In genomic region chr17:7352910-7353635, GRCh38 we compare ENCODE assay signal across 8 cellular contexts. TPM values are rescaled to one million over a fixed set of nuclear protein-coding genes. Genes with fewer than 3 reads are reported as not detected.
DNase-seq lines count a peak whose midpoint lies in the region; ATAC-seq and TF ChIP-seq lines count a peak whose summit lies in the region.

No MANE protein-coding gene starts in this region.

- peaks cover 43% of the 10 kb centered on the region for H3K4me1 Mint-ChIP-seq in activated naive CD4-positive, alpha-beta T cell treated with anti-CD3 and anti-CD28 coated beads for 36 hours (ENCODE audit: low read depth)
- H3K4me1 Mint-ChIP-seq in brain: peaks cover 63% of the 10 kb centered on the region

- H3K36me3 Mint-ChIP-seq in activated naive CD4-positive, alpha-beta T cell treated with anti-CD3 and anti-CD28 coated beads for 36 hours (ENCODE audit: low read depth): peaks cover 14% of the 10 kb centered on the region
- H3K36me3 Mint-ChIP-seq in brain: no peaks in the 10 kb centered on the region

- DNase-seq in activated naive CD4-positive, alpha-beta T cell treated with anti-CD3 and anti-CD28 coated beads for 36 hours: no peak
- no peak for DNase-seq in activated naive CD4-positive, alpha-beta T cell treated with Interleukin-2 at 50 U/mL for 16 hours
- DNase-seq in mucosa of descending colon (peak in 2 of 3 donors; percentile 19 to 64), upper lobe of left lung (peak in 1 of 2 donors; percentile 76), cerebellar nuclear complex (lab: John Stamatoyannopoulos, UW) (no peak), germinal center (ENCODE audit: low spot score) (no peak)

- TF ChIP-seq CTCF in brain (conservative IDR thresholded peaks at IDR 0.05): no peak
- no peak for TF ChIP-seq CTCF in mucosa of descending colon (IDR thresholded peaks at IDR 0.05)
- TF ChIP-seq CTCF in upper lobe of left lung (IDR thresholded peaks at IDR 0.05): no peak

- H3K4me1 ChIP-seq in mucosa of descending colon (ENCODE audit: low read depth) (peaks cover 28% of the 10 kb centered on the region), upper lobe of left lung (peaks cover 36 to 60% (median 46%) of the 10 kb centered on the region in 4 donors)

- peak overlapping the region; percentile 62 for H3K4me3 Mint-ChIP-seq in activated naive CD4-positive, alpha-beta T cell treated with anti-CD3 and anti-CD28 coated beads for 36 hours
- peak overlapping the region; percentile 92 to 93 (median 92) for H3K4me3 Mint-ChIP-seq in brain

- no peak overlapping the region for H3K4me3 ChIP-seq in mucosa of descending colon
- H3K4me3 ChIP-seq in upper lobe of left lung: peak overlapping the region in 3 of 4 donors; percentile 65 to 88 (median 69)

- intact Hi-C loops in activated naive CD4-positive, alpha-beta T cell treated with anti-CD3 and anti-CD28 coated beads for 36 hours (cut with micrococcal nuclease): loop anchor here (5.0 kb wide), 1 partner anchor 49 kb away; the partner anchor contains the start of gene TMEM256
- intact Hi-C loops in mucosa of descending colon (cut with DNase I, micrococcal nuclease): no loop called here

- H3K36me3 ChIP-seq in mucosa of descending colon (ENCODE audit: low read depth): peaks cover 2% of the 10 kb centered on the region
- H3K36me3 ChIP-seq in upper lobe of left lung: no peaks in the 10 kb centered on the region

- H3K27ac ChIP-seq in upper lobe of left lung: peak overlapping the region in 3 of 4 donors; percentile 95 to 99 (median 95)

- no peak for TF ChIP-seq EP300 in upper lobe of left lung (IDR thresholded peaks at IDR 0.05)

- no peak for TF ChIP-seq POLR2A in upper lobe of left lung (IDR thresholded peaks at IDR 0.05)

- 92 to 96% methylated on average over 14 to 37 of the region's 37 CpGs for WGBS in upper lobe of left lung, 2 donors

- no peaks in the 10 kb centered on the region for H3K9me3 ChIP-seq in mucosa of descending colon
- H3K9me3 ChIP-seq in upper lobe of left lung: no peaks in the 10 kb centered on the region

- ATAC-seq in mucosa of descending colon (no peak), upper lobe of left lung (ENCODE audit: low FRiP score in 2 of 2) (no peak), HG03108 (IDR thresholded peaks at IDR 0.05; ENCODE audit: unreplicated experiment) (no peak)

- H3K27me3 ChIP-seq in upper lobe of left lung: no peaks in the 10 kb centered on the region

- CTCF ChIA-PET in activated naive CD4-positive, alpha-beta T cell treated with anti-CD3 and anti-CD28 coated beads for 36 hours (lab: Charles Lee): interaction anchor here (0.8 to 4.4 kb wide), 6 partner anchors 8 to 236 kb away, joined by 3 to 34 read pairs (median 4); partner anchors contain the start of genes ACAP1, SENP3 and TMEM102

- H3K27ac Mint-ChIP-seq in activated naive CD4-positive, alpha-beta T cell treated with anti-CD3 and anti-CD28 coated beads for 36 hours: peak overlapping the region; percentile 51
- H3K27ac Mint-ChIP-seq in brain: peak overlapping the region; percentile 95 to 98 (median 95)

- H3K27me3 Mint-ChIP-seq in activated naive CD4-positive, alpha-beta T cell treated with anti-CD3 and anti-CD28 coated beads for 36 hours (ENCODE audit: low read depth): no peaks in the 10 kb centered on the region
- H3K27me3 Mint-ChIP-seq in brain: peaks cover 4% of the 10 kb centered on the region

- no peaks in the 10 kb centered on the region for H3K9me3 Mint-ChIP-seq in activated naive CD4-positive, alpha-beta T cell treated with anti-CD3 and anti-CD28 coated beads for 36 hours
- H3K9me3 Mint-ChIP-seq in brain: peaks cover 0 to 5% (median 0%) of the 10 kb centered on the region in 5 experiments

RNA-seq across cellular contexts. Expression of gene KCTD11, which starts 1.1 kb away (rescaled TPM):
- total RNA-seq in activated naive CD4-positive, alpha-beta T cell treated with anti-CD3 and anti-CD28 coated beads for 36 hours: under 1 TPM; 0.41 to 0.47 TPM
- polyA plus RNA-seq in brain (ENCODE audit: insufficient read depth, low read depth, low replicate concordance): 4.6 TPM
- total RNA-seq in mucosa of descending colon (10 to 100 TPM in 1 of 3 donors, 1 to 10 TPM in 2; 8.2 to 10.3 (median 8.5) TPM), upper lobe of left lung (10 to 100 TPM in 3 of 6 donors, 1 to 10 TPM in 3; 5.2 to 13.8 (median 10.5) TPM)

RNA-seq across cellular contexts. Expression of gene TMEM95, which starts 1.9 kb away (rescaled TPM):
- not detected for total RNA-seq in activated naive CD4-positive, alpha-beta T cell treated with anti-CD3 and anti-CD28 coated beads for 36 hours
- not detected for polyA plus RNA-seq in brain (ENCODE audit: insufficient read depth, low read depth, low replicate concordance)
- total RNA-seq in mucosa of descending colon: under 1 TPM in 1 of 3 donors, not detected in 2; 0.26 TPM
- total RNA-seq in upper lobe of left lung: 1 to 10 TPM in 1 of 6 donors, not detected in 5; 1.0 TPM

RNA-seq across cellular contexts. Expression of gene ACAP1, which starts 16.7 kb away (rescaled TPM):
- 100 to 1,000 TPM; 309 to 320 TPM for total RNA-seq in activated naive CD4-positive, alpha-beta T cell treated with anti-CD3 and anti-CD28 coated beads for 36 hours
- 1.7 TPM for polyA plus RNA-seq in brain (ENCODE audit: insufficient read depth, low read depth, low replicate concordance)
- total RNA-seq in mucosa of descending colon (10 to 100 TPM in 2 of 3 donors, 1 to 10 TPM in 1; 9.2 to 16.5 (median 11.2) TPM), upper lobe of left lung (100 to 1,000 TPM in 1 of 6 donors, 10 to 100 TPM in 4, 1 to 10 TPM in 1; 8.5 to 114 (median 22.8) TPM)

RNA-seq across cellular contexts. Expression of gene NEURL4, which starts 23.9 kb away (rescaled TPM):
- 10 to 100 TPM; 21.9 to 22.5 TPM for total RNA-seq in activated naive CD4-positive, alpha-beta T cell treated with anti-CD3 and anti-CD28 coated beads for 36 hours
- 25.3 TPM for polyA plus RNA-seq in brain (ENCODE audit: insufficient read depth, low read depth, low replicate concordance)
- total RNA-seq in mucosa of descending colon: 10 to 100 TPM; 39.0 to 59.1 (median 44.9) TPM
- total RNA-seq in upper lobe of left lung: 10 to 100 TPM; 14.2 to 77.5 (median 37.5) TPM

RNA-seq across cellular contexts. Expression of gene TNK1, which starts 27.8 kb away (rescaled TPM):
- total RNA-seq in activated naive CD4-positive, alpha-beta T cell treated with anti-CD3 and anti-CD28 coated beads for 36 hours: 1 to 10 TPM; 4.0 to 4.8 TPM
- polyA plus RNA-seq in brain (ENCODE audit: insufficient read depth, low read depth, low replicate concordance): 0.95 TPM
- 10 to 100 TPM; 16.4 to 29.5 (median 20.7) TPM for total RNA-seq in mucosa of descending colon
- total RNA-seq in upper lobe of left lung: 10 to 100 TPM in 1 of 6 donors, 1 to 10 TPM in 5; 5.8 to 16.8 (median 8.2) TPM

Comparison
In these comparisons a context has a peak if more than half of its experiments do, and no peak if none do; other contexts are left out.
1. DNase-seq: peak in mucosa of descending colon (2 of 3); none in activated naive CD4-positive, alpha-beta T cell treated with anti-CD3 and anti-CD28 coated beads for 36 hours (single experiment), activated naive CD4-positive, alpha-beta T cell treated with Interleukin-2 at 50 U/mL for 16 hours (single experiment), cerebellar nuclear complex (0 of 2) and germinal center (single experiment).
2. RNA of gene KCTD11, which starts 1.1 kb away (total RNA-seq): 5.2 to 13.8 TPM in upper lobe of left lung and 8.2 to 10.3 TPM in mucosa of descending colon; 0.41 to 0.47 TPM in activated naive CD4-positive, alpha-beta T cell treated with anti-CD3 and anti-CD28 coated beads for 36 hours; every median in the first group is over 4 times any median in the second.